In genomic region chr5:64612349-64612961, GRCh38 we compare ENCODE assay signal across 9 cellular contexts.
DNase-seq lines count a peak whose midpoint lies in the region; ATAC-seq and TF ChIP-seq lines count a peak whose summit lies in the region.
"Had no signal": no experiment of that assay in that cellular context is flagged by ENCODE, and none has a peak within 500 bp of the region (broad histone marks: within the 10 kb centered on the region; RNA-seq: fewer than 3 reads in every experiment).

No MANE protein-coding gene starts in this region.

- peaks cover 7% of the 10 kb centered on the region for H3K4me1 Mint-ChIP-seq in Calu3 (ENCODE audit: low read depth, unreplicated experiment)
- H3K4me1 Mint-ChIP-seq in stimulated activated naive B cell treated with anti-CD40 and anti-IgM and Interleukin-4, amounts not matched to agents 10 μg/mL and 1 μg/mL and 100 μg/mL, for 72 hours = no peaks in the 10 kb centered on the region

- H3K36me3 Mint-ChIP-seq in Calu3 (ENCODE audit: insufficient read depth, unreplicated experiment) = no peaks in the 10 kb centered on the region
- no peaks in the 10 kb centered on the region for H3K36me3 Mint-ChIP-seq in stimulated activated naive B cell treated with anti-CD40 and anti-IgM and Interleukin-4, amounts not matched to agents 10 μg/mL and 1 μg/mL and 100 μg/mL, for 72 hours

- H3K4me3 Mint-ChIP-seq in Calu3 (ENCODE audit: low read depth, unreplicated experiment) = no peak overlapping the region
- H3K4me3 Mint-ChIP-seq in stimulated activated naive B cell treated with anti-CD40 and anti-IgM and Interleukin-4, amounts not matched to agents 10 μg/mL and 1 μg/mL and 100 μg/mL, for 72 hours = no peak overlapping the region
- H3K4me3 Mint-ChIP-seq: T-helper 1 cell treated with Interleukin-12 subunit alpha and Interleukin-12 subunit beta and Interleukin-4 antibody, amounts not matched to agents 30 μg/mL and 1 μg/mL, for 36 hours had no signal

- no peaks in the 10 kb centered on the region for H3K4me1 ChIP-seq in right cardiac atrium (ENCODE audit: control insufficient read depth, insufficient read depth, low read length)

- CTCF ChIA-PET in Calu3 (lab: Charles Lee) = interaction anchor here (0.6 to 2.8 kb wide), 5 partner anchors 17 to 631 kb away, joined by 3 to 14 read pairs (median 6); no protein-coding TSS in a partner anchor

- no peak overlapping the region for H3K27ac ChIP-seq in right cardiac atrium (ENCODE audit: low read length)

- H3K27me3 ChIP-seq in right cardiac atrium (ENCODE audit: control insufficient read depth, insufficient read depth) = no peaks in the 10 kb centered on the region

- H3K27ac Mint-ChIP-seq in Calu3 (ENCODE audit: unreplicated experiment) = no peak overlapping the region
- H3K27ac Mint-ChIP-seq in stimulated activated naive B cell treated with anti-CD40 and anti-IgM and Interleukin-4, amounts not matched to agents 10 μg/mL and 1 μg/mL and 100 μg/mL, for 72 hours = no peak overlapping the region
- H3K27ac Mint-ChIP-seq: T-helper 1 cell treated with Interleukin-12 subunit alpha and Interleukin-12 subunit beta and Interleukin-4 antibody, amounts not matched to agents 30 μg/mL and 1 μg/mL, for 36 hours had no signal

- DNase-seq in Calu3 = peak; percentile 57
- DNase-seq in NCI-H1105 (lab: John Stamatoyannopoulos, UW) = peak; percentile 36
- peak; percentile 27 for DNase-seq in amniotic stem cell (lab: John Stamatoyannopoulos, UW)
- peak in 1 of 3 donors; percentile 30 for DNase-seq in right cardiac atrium
- no peak for DNase-seq in stimulated activated naive B cell treated with anti-CD40 and anti-IgM and Interleukin-4, amounts not matched to agents 10 μg/mL and 1 μg/mL and 100 μg/mL, for 72 hours
- no peak for DNase-seq in central memory CD4-positive, alpha-beta T cell

- no peaks in the 10 kb centered on the region for H3K9me3 Mint-ChIP-seq in Calu3 (ENCODE audit: low read depth, unreplicated experiment)
- no peaks in the 10 kb centered on the region for H3K9me3 Mint-ChIP-seq in stimulated activated naive B cell treated with anti-CD40 and anti-IgM and Interleukin-4, amounts not matched to agents 10 μg/mL and 1 μg/mL and 100 μg/mL, for 72 hours
- H3K9me3 Mint-ChIP-seq: T-helper 1 cell treated with Interleukin-12 subunit alpha and Interleukin-12 subunit beta and Interleukin-4 antibody, amounts not matched to agents 30 μg/mL and 1 μg/mL, for 36 hours had no signal

- WGBS in right cardiac atrium = 18% methylated on average over 5 of the region's 5 CpGs

- ATAC-seq in GM19351 (IDR thresholded peaks at IDR 0.05; ENCODE audit: unreplicated experiment) (peak; percentile 62), right cardiac atrium (peak; percentile 56 to 72), HG03095 (IDR thresholded peaks at IDR 0.05; ENCODE audit: unreplicated experiment) (no peak)
- peak; percentile 36 to 47 for ATAC-seq in stimulated activated naive B cell treated with anti-CD40 and anti-IgM and Interleukin-4, amounts not matched to agents 10 μg/mL and 1 μg/mL and 100 μg/mL, for 72 hours (replicated peaks)

- H3K27me3 Mint-ChIP-seq in Calu3 (ENCODE audit: unreplicated experiment) = peaks cover 14% of the 10 kb centered on the region
- peaks cover 4 to 16% of the 10 kb centered on the region in 2 donors for H3K27me3 Mint-ChIP-seq in stimulated activated naive B cell treated with anti-CD40 and anti-IgM and Interleukin-4, amounts not matched to agents 10 μg/mL and 1 μg/mL and 100 μg/mL, for 72 hours

- intact Hi-C loops in Calu3 (cut with micrococcal nuclease; ENCODE audit: unreplicated experiment) (loop anchor here (1.0 to 5.0 kb wide), 5 partner anchors 106 to 540 kb away; partner anchors contain the start of gene RGS7BP), right cardiac atrium (cut with DNase I) (loop anchor here (5.0 to 10.0 kb wide), 5 partner anchors 385 to 538 kb away; no protein-coding TSS in a partner anchor)

- H3K9me3 ChIP-seq in right cardiac atrium (ENCODE audit: control insufficient read depth, low read length) = no peaks in the 10 kb centered on the region

- peak; percentile 66 for TF ChIP-seq CTCF in Calu3 (IDR thresholded peaks at IDR 0.05; ENCODE audit: unreplicated experiment)

- no TSS peak for BruUV-seq in Calu3 (replicated peaks; lab: Mats Ljungman, UMichigan)

- no peak overlapping the region for H3K4me3 ChIP-seq in right cardiac atrium (ENCODE audit: low read length)

Comparison
In these comparisons a context has a peak if more than half of its experiments do, and no peak if none do; other contexts are left out.
1. DNase-seq: peak in Calu3 (single experiment), NCI-H1105 (single experiment) and amniotic stem cell (single experiment); none in stimulated activated naive B cell treated with anti-CD40 and anti-IgM and Interleukin-4, amounts not matched to agents 10 μg/mL and 1 μg/mL and 100 μg/mL, for 72 hours (single experiment) and central memory CD4-positive, alpha-beta T cell (single experiment).